In the genomic region with DNA sequence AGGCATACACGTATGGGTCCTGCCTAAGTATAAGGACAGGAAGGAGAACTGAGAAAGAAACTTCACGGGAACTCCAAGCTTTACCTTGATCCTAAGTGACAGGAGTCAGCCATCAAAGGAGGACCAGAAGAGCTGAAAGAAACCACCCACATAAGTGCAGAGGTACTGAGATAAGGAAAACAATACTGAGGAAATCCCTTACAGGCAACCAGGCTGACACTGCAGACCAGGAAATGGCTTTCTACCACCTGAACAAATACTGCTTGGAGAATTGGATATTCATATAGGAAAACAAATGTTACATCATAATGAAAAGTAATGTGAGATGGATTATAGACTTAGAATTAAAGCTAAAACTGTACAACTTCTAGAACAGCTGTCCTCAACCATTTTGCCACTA, we compare ENCODE assay signal across 20 cellular contexts.
DNase-seq lines count a peak whose midpoint lies in the region; ATAC-seq and TF ChIP-seq lines count a peak whose summit lies in the region.
"Had no signal": no experiment of that assay in that cellular context is flagged by ENCODE, and none has a peak within 500 bp of the region (broad histone marks: within the 10 kb centered on the region; RNA-seq: fewer than 3 reads in every experiment).

No MANE protein-coding gene starts in this region.

- no peaks in the 10 kb centered on the region for H3K27me3 Mint-ChIP-seq in Caco-2 (ENCODE audit: insufficient read depth, unreplicated experiment)
- H3K27me3 Mint-ChIP-seq: B cell had no signal

- ATAC-seq in mucosa of descending colon: peak; percentile 51
- ATAC-seq in HG03469 (IDR thresholded peaks at IDR 0.05; ENCODE audit: unreplicated experiment): no peak
- ATAC-seq: A549, Right ventricle myocardium inferior had no signal

- H3K36me3 Mint-ChIP-seq in Caco-2 (ENCODE audit: insufficient read depth, unreplicated experiment): no peaks in the 10 kb centered on the region
- H3K36me3 Mint-ChIP-seq: CD14-positive monocyte had no signal

- H3K27me3 ChIP-seq in Caco-2 (replicated peaks; ENCODE audit: control insufficient read depth, insufficient read depth, low read length): no peaks in the 10 kb centered on the region
- H3K27me3 ChIP-seq: SJSA1 had no signal

- H3K4me1 ChIP-seq in mucosa of descending colon (ENCODE audit: low read depth) (no peaks in the 10 kb centered on the region), Caco-2 (no peaks in the 10 kb centered on the region)
- H3K4me1 ChIP-seq: SJSA1 had no signal

- no peak overlapping the region for H3K4me3 Mint-ChIP-seq in Caco-2 (ENCODE audit: unreplicated experiment)
- H3K4me3 Mint-ChIP-seq: B cell, CD14-positive monocyte had no signal

- no peak overlapping the region for H3K4me3 ChIP-seq in mucosa of descending colon
- H3K4me3 ChIP-seq in Caco-2 (ENCODE audit: low read depth, low read length): no peak overlapping the region
- H3K4me3 ChIP-seq: A549, SJSA1 had no signal

- peak; percentile 46 for DNase-seq in DMS153 treated with DMSO at 0.1 percent for 48 hours (lab: John Stamatoyannopoulos, UW; ENCODE audit: unreplicated experiment)
- peak; percentile 7 for DNase-seq in NCI-H2029 (lab: John Stamatoyannopoulos, UW)
- DNase-seq in dermis microvascular lymphatic vessel endothelial cell (ENCODE audit: low read depth in 2 of 2): peak; percentile 59 to 95
- no peak for DNase-seq in mucosa of descending colon
- DNase-seq in stimulated activated CD4-positive, alpha-beta T cell treated with anti-CD3 and anti-CD28 coated beads, Interleukin-2, amount 100 ng/mL, for 24 hours: no peak
- no peak for DNase-seq in Caco-2
- no peak for DNase-seq in activated CD4-positive, alpha-beta T cell treated with anti-CD3 and anti-CD28 coated beads for 4 hours
- DNase-seq: GF-D8, Kasumi-1, NCI-H1694, NCI-H2107, NCI-H446 treated with DMSO at 0.1 percent for 48 hours, NCI-H748 treated with DMSO at 0.1 percent for 48 hours, OCI-M1 had no signal

- no peak overlapping the region for H3K27ac Mint-ChIP-seq in Caco-2 (ENCODE audit: unreplicated experiment)
- H3K27ac Mint-ChIP-seq: B cell, CD14-positive monocyte had no signal

- H3K9me3 ChIP-seq in mucosa of descending colon: no peaks in the 10 kb centered on the region
- H3K9me3 ChIP-seq in Caco-2: no peaks in the 10 kb centered on the region
- H3K9me3 ChIP-seq: A549, SJSA1 had no signal

- TF ChIP-seq CTCF in mucosa of descending colon (IDR thresholded peaks at IDR 0.05) (no peak), Caco-2 (IDR thresholded peaks at IDR 0.05; ENCODE audit: insufficient read depth in 1 of 2, low read depth in 1 of 2, low read length in 1 of 2, severe bottlenecking in 1 of 2, unreplicated experiment in 1 of 2) (no peak)

- no TSS peak for BruUV-seq in Caco-2 (replicated peaks; lab: Mats Ljungman, UMichigan)

- intact Hi-C loops in mucosa of descending colon (cut with DNase I, micrococcal nuclease): no loop called here
- intact Hi-C loops in Caco-2 (cut with micrococcal nuclease; ENCODE audit: unreplicated experiment): no loop called here

- H3K36me3 ChIP-seq in mucosa of descending colon (ENCODE audit: low read depth) (no peaks in the 10 kb centered on the region), Caco-2 (ENCODE audit: control insufficient read depth, insufficient read depth, low read length) (no peaks in the 10 kb centered on the region)
- H3K36me3 ChIP-seq: SJSA1 had no signal

- POLR2A ChIA-PET in Caco-2 (lab: Charles Lee): no interaction called here

- CTCF ChIA-PET in Caco-2 (lab: Charles Lee): no interaction called here

- H3K9me3 Mint-ChIP-seq in Caco-2 (ENCODE audit: unreplicated experiment): no peaks in the 10 kb centered on the region

- H3K4me1 Mint-ChIP-seq in Caco-2 (ENCODE audit: low read depth, unreplicated experiment): no peaks in the 10 kb centered on the region
- H3K4me1 Mint-ChIP-seq: B cell, CD14-positive monocyte had no signal

Comparison
In these comparisons a context has a peak if more than half of its experiments do, and no peak if none do; other contexts are left out.
1. DNase-seq: peak in DMS153 treated with DMSO at 0.1 percent for 48 hours (single experiment), NCI-H2029 (single experiment) and dermis microvascular lymphatic vessel endothelial cell (2 of 2); none in mucosa of descending colon (0 of 3), stimulated activated CD4-positive, alpha-beta T cell treated with anti-CD3 and anti-CD28 coated beads, Interleukin-2, amount 100 ng/mL, for 24 hours (0 of 2), Caco-2 (0 of 2) and activated CD4-positive, alpha-beta T cell treated with anti-CD3 and anti-CD28 coated beads for 4 hours (0 of 2).